Comparison of ENCODE assay signal across 12 cellular contexts in genomic region chr1:200872446-200873115, GRCh38. TPM values are rescaled to one million over a fixed set of nuclear protein-coding genes. Genes with fewer than 3 reads are reported as not detected.
A peak's percentile ranks its signal among the peaks of the same experiment; 100 is the strongest.
DNase-seq lines count a peak whose midpoint lies in the region; ATAC-seq, FAIRE-seq and TF ChIP-seq lines count a peak whose summit lies in the region.
"Had no signal": no experiment of that assay in that cellular context is flagged by ENCODE, and none has a peak within 500 bp of the region (broad histone marks: within the 10 kb centered on the region; RNA-seq: fewer than 3 reads in every experiment).

Gene GPR25 (plus strand): TSS chr1:200872981. CDS start chr1:200873038, 57 bp downstream.

- H3K4me3 ChIP-seq in AG04450 (ENCODE audit: low read depth, low read length) (peak within 1 kb of the TSS; percentile 25; the same call in 1 of the 2 replicates), endothelial cell of umbilical vein (replicated peaks in 1 of 3; ENCODE audit: insufficient read depth in 1 of 3, low read depth in 1 of 3, low read length in 3 of 3) (peak within 1 kb of the TSS in 2 of 3 experiments; percentile 11 to 25), neutrophil (ENCODE audit: low read depth in 1 of 2, low read length in 1 of 2) (peak within 1 kb of the TSS; percentile 36 to 53), ovary (no peak within 1 kb of the TSS)

- H3K9me3 ChIP-seq in AG04450 (ENCODE audit: control insufficient read depth, insufficient read depth, low read length) (peaks cover 3% of the 10 kb centered on the region; the same call in 1 of the 2 replicates), endothelial cell of umbilical vein (replicated peaks; ENCODE audit: control insufficient read depth, insufficient read depth, low read length) (no peaks in the 10 kb centered on the region), neutrophil (no peaks in the 10 kb centered on the region), ovary (no peaks in the 10 kb centered on the region)
- H3K9me3 ChIP-seq: prostate gland had no signal

- intact Hi-C loops in endothelial cell of umbilical vein (cut with micrococcal nuclease): no loop called here
- intact Hi-C loops in ovary (cut with DNase I): no loop called here

- ATAC-seq in HG02588 (IDR thresholded peaks at IDR 0.05; ENCODE audit: unreplicated experiment) (no peak), GM18502 (IDR thresholded peaks at IDR 0.05; ENCODE audit: poor library complexity, unreplicated experiment) (no peak)

- peak within 1 kb of the TSS; percentile 52 for H2AFZ ChIP-seq in endothelial cell of umbilical vein (ENCODE audit: low read depth, low read length)

- CTCF ChIA-PET in AG04450 (lab: Charles Lee): no interaction called here
- CTCF ChIA-PET in endothelial cell of umbilical vein (lab: Charles Lee): interaction anchor here (1.0 to 1.1 kb wide), 2 partner anchors 250 kb away, joined by 3 read pairs; no protein-coding TSS in a partner anchor

- peak within 1 kb of the TSS; percentile 51 for H3K4me2 ChIP-seq in endothelial cell of umbilical vein (ENCODE audit: insufficient read depth, low read length)

- TF ChIP-seq CTCF in AG04450 (IDR thresholded peaks at IDR 0.05; ENCODE audit: low read depth, low read length): no peak
- no peak for TF ChIP-seq CTCF in endothelial cell of umbilical vein (IDR thresholded peaks at IDR 0.05; ENCODE audit: extremely low read depth in 1 of 2, insufficient read depth in 1 of 2, low read depth in 1 of 2, low read length in 2 of 2)
- TF ChIP-seq CTCF in neutrophil (IDR thresholded peaks at IDR 0.05): no peak
- no peak for TF ChIP-seq CTCF in ovary (IDR thresholded peaks at IDR 0.05)
- no peak for TF ChIP-seq CTCF in nephron progenitor cell (IDR thresholded peaks at IDR 0.05)

- H3K27me3 Mint-ChIP-seq in IgD-negative memory B cell (peaks cover 8% of the 10 kb centered on the region), nephron progenitor cell (ENCODE audit: low read depth, poor library complexity) (peaks cover 19% of the 10 kb centered on the region)

- H3K9me1 ChIP-seq in endothelial cell of umbilical vein (replicated peaks; ENCODE audit: control insufficient read depth, extremely low read depth, insufficient read depth, low read length): no peaks in the 10 kb centered on the region

- no peak for FAIRE-seq in endothelial cell of umbilical vein (lab: Jason Lieb, UNC)
- FAIRE-seq: kidney had no signal

- H3K36me3 Mint-ChIP-seq in IgD-negative memory B cell (no peaks in the 10 kb centered on the region), nephron progenitor cell (ENCODE audit: low read depth) (no peaks in the 10 kb centered on the region)

- H3K4me1 ChIP-seq in endothelial cell of umbilical vein (ENCODE audit: control insufficient read depth, extremely low read depth, insufficient read depth, low read length): peaks cover 10% of the 10 kb centered on the region
- H3K4me1 ChIP-seq in neutrophil (ENCODE audit: control insufficient read depth in 1 of 2, insufficient read depth in 1 of 2, low read depth in 1 of 2, low read length in 1 of 2): peaks cover 16 to 22% of the 10 kb centered on the region in 2 experiments
- H3K4me1 ChIP-seq in ovary (ENCODE audit: insufficient read depth): peaks cover 8% of the 10 kb centered on the region

- H3K4me1 Mint-ChIP-seq in IgD-negative memory B cell (peaks cover 45 to 54% (median 51%) of the 10 kb centered on the region in 3 donors), nephron progenitor cell (peaks cover 25% of the 10 kb centered on the region)

- H3K79me2 ChIP-seq in endothelial cell of umbilical vein (ENCODE audit: control insufficient read depth, insufficient read depth, low read length): no peaks in the 10 kb centered on the region

- H3K27ac ChIP-seq in AG04450 (ENCODE audit: low read depth, low read length): no peak within 1 kb of the TSS
- H3K27ac ChIP-seq in endothelial cell of umbilical vein (ENCODE audit: insufficient read depth, low read depth, low read length): no peak within 1 kb of the TSS
- no peak within 1 kb of the TSS for H3K27ac ChIP-seq in neutrophil
- H3K27ac ChIP-seq in ovary: no peak within 1 kb of the TSS
- H3K27ac ChIP-seq: prostate gland had no signal

- no peaks in the 10 kb centered on the region for H3K36me3 ChIP-seq in endothelial cell of umbilical vein (ENCODE audit: control insufficient read depth in 2 of 2, extremely low read depth in 1 of 2, insufficient read depth in 2 of 2, low read length in 2 of 2)
- H3K36me3 ChIP-seq in neutrophil: no peaks in the 10 kb centered on the region
- no peaks in the 10 kb centered on the region for H3K36me3 ChIP-seq in ovary
- H3K36me3 ChIP-seq: prostate gland had no signal

- no peak for TF ChIP-seq EP300 in ovary (IDR thresholded peaks at IDR 0.05)

- dilution Hi-C loops in endothelial cell of umbilical vein (cut with MboI; ENCODE audit: extremely low pct_ligation_motif_present, low sequenced_read_pairs): no loop called here

- DNase-seq in AG04450 (ENCODE audit: low read depth, low spot score): no peak
- no peak for DNase-seq in endothelial cell of umbilical vein (ENCODE audit: low read depth, low spot score)
- no peak for DNase-seq in ovary
- no peak for DNase-seq in nephron progenitor cell
- DNase-seq: erythroblast, kidney, SIG-M5 had no signal

- H3K27me3 ChIP-seq in AG04450 (ENCODE audit: control insufficient read depth, insufficient read depth, low read length) (peaks cover 61% of the 10 kb centered on the region), endothelial cell of umbilical vein (ENCODE audit: control insufficient read depth in 2 of 2, insufficient read depth in 2 of 2, low read length in 2 of 2) (peaks cover 51 to 60% of the 10 kb centered on the region in 2 experiments), neutrophil (peaks cover 33% of the 10 kb centered on the region), ovary (no peaks in the 10 kb centered on the region)

- no TSS peak for BruUV-seq in endothelial cell of umbilical vein (replicated peaks; lab: Mats Ljungman, UMichigan)

- TF ChIP-seq POLR2A in endothelial cell of umbilical vein (IDR thresholded peaks at IDR 0.05; ENCODE audit: low read depth, low read length) (no peak), ovary (IDR thresholded peaks at IDR 0.05) (no peak)

- WGBS in ovary, 3 donors: 58 to 66% (median 59%) methylated on average over 20 to 23 of the region's 23 CpGs

- POLR2A ChIA-PET in AG04450 (lab: Yijun Ruan, JAX) (no interaction called here), endothelial cell of umbilical vein (lab: Charles Lee) (no interaction called here)

- no peaks in the 10 kb centered on the region for H3K9me3 Mint-ChIP-seq in IgD-negative memory B cell
- H3K9me3 Mint-ChIP-seq in nephron progenitor cell: no peaks in the 10 kb centered on the region

- peak within 1 kb of the TSS; percentile 84 to 96 (median 90) for H3K27ac Mint-ChIP-seq in IgD-negative memory B cell
- no peak within 1 kb of the TSS for H3K27ac Mint-ChIP-seq in nephron progenitor cell

- H3K4me3 Mint-ChIP-seq in IgD-negative memory B cell (peak within 1 kb of the TSS; percentile 80 to 98 (median 88)), nephron progenitor cell (no peak within 1 kb of the TSS)

- no peaks in the 10 kb centered on the region for H4K20me1 ChIP-seq in endothelial cell of umbilical vein (replicated peaks; ENCODE audit: control insufficient read depth, extremely low read depth, insufficient read depth, low read length)

- no peak within 1 kb of the TSS for H3K9ac ChIP-seq in endothelial cell of umbilical vein (replicated peaks; ENCODE audit: extremely low read depth, insufficient read depth, low read length)

TF ChIP-seq in endothelial cell of umbilical vein, 7 proteins besides CTCF, POLR2A, EP300 and RAD21:
- TF ChIP-seq EZH2 (IDR thresholded peaks at IDR 0.05; ENCODE audit: borderline replicate concordance, low read depth, low read length, severe bottlenecking) (no peak), POLR2AphosphoS5 (IDR thresholded peaks at IDR 0.05; ENCODE audit: insufficient read depth, low read depth, low read length) (no peak), MAX (IDR thresholded peaks at IDR 0.05; ENCODE audit: insufficient read depth, insufficient read length) (no peak), JUN (IDR thresholded peaks at IDR 0.05; ENCODE audit: borderline replicate concordance, insufficient read depth, insufficient read length, low read depth) (no peak), MYC (IDR thresholded peaks at IDR 0.05; ENCODE audit: low read depth, low read length) (no peak), FOS (IDR thresholded peaks at IDR 0.05; ENCODE audit: borderline replicate concordance, insufficient read depth, low read length) (no peak), GATA2 (IDR thresholded peaks at IDR 0.05; ENCODE audit: insufficient read depth, insufficient read length, low read depth, low read length) (no peak)
TF ChIP-seq in endothelial cell of umbilical vein: peak in this region for 0.

RNA-seq across cellular contexts. Expression of gene GPR25, which starts in this region (rescaled TPM):
- not detected in 2 replicates for polyA plus RNA-seq in AG04450 (2011; rRNA removed)
- polyA minus RNA-seq in AG04450 (2011; rRNA and poly(A)+ RNA removed): not detected in 2 replicates
- 41.1 TPM for polyA plus RNA-seq in IgD-negative memory B cell
- total RNA-seq in endothelial cell of umbilical vein: not detected in 2 replicates
- not detected in 2 replicates for polyA plus RNA-seq in endothelial cell of umbilical vein
- polyA plus RNA-seq in endothelial cell of umbilical vein (2011; cell fraction: cytosol; rRNA removed): not detected in 2 replicates
- not detected in 2 replicates for polyA plus RNA-seq in endothelial cell of umbilical vein (2011; cell fraction: nucleus; rRNA removed)
- not detected in 2 replicates for polyA plus RNA-seq in endothelial cell of umbilical vein (2012)
- not detected in 2 replicates for polyA minus RNA-seq in endothelial cell of umbilical vein
- polyA minus RNA-seq in endothelial cell of umbilical vein (2011; cell fraction: cytosol; rRNA and poly(A)+ RNA removed): not detected
- not detected in 2 replicates for polyA minus RNA-seq in endothelial cell of umbilical vein (2011; cell fraction: nucleus; rRNA and poly(A)+ RNA removed)
- not detected for total RNA-seq in ovary
- polyA plus RNA-seq in ovary: under 1 TPM in 1 of 2 donors, not detected in 1; 0.06 TPM

Comparison
In these comparisons a context has a peak if more than half of its experiments do, and no peak if none do; other contexts are left out.
1. RNA of gene GPR25 (polyA plus RNA-seq): 41.1 TPM in IgD-negative memory B cell (single experiment); 0.06 TPM in ovary, not detected in endothelial cell of umbilical vein and not detected in AG04450; every median in the first group is over 10 times any median in the second.